ENCODE assay signal across 13 cellular contexts in genomic region chr1:54804471-54805132, GRCh38. TPM values are rescaled to one million over a fixed set of nuclear protein-coding genes. Genes with fewer than 3 reads are reported as not detected.
DNase-seq lines count a peak whose midpoint lies in the region; ATAC-seq and TF ChIP-seq lines count a peak whose summit lies in the region.
"Had no signal": no experiment of that assay in that cellular context is flagged by ENCODE, and none has a peak within 500 bp of the region (broad histone marks: within the 10 kb centered on the region; RNA-seq: fewer than 3 reads in every experiment).

No MANE protein-coding gene starts in this region.

- no peaks in the 10 kb centered on the region for H3K9me3 Mint-ChIP-seq in activated naive CD8-positive, alpha-beta T cell treated with anti-CD3 and anti-CD28 coated beads, Interleukin-2, amount 10 ng/mL, durations not matched to agents 7 days and 5 days
- H3K9me3 Mint-ChIP-seq in natural killer cell = no peaks in the 10 kb centered on the region
- H3K9me3 Mint-ChIP-seq: memory B cell; stimulated activated naive CD8-positive, alpha-beta T cell treated with anti-CD3 and anti-CD28 coated beads, Interleukin-15, Interleukin-2, amounts not matched to agents 100 ng/mL and 50 ng/mL, for 24 hours had no signal

- no peak for TF ChIP-seq CTCF in GM12865 (IDR thresholded peaks at IDR 0.05; ENCODE audit: insufficient read depth, low read depth, low read length, missing control alignments)
- no peak for TF ChIP-seq CTCF in natural killer cell (IDR thresholded peaks at IDR 0.05)

- intact Hi-C loops in natural killer cell (cut with micrococcal nuclease) = loop anchor here (5.0 kb wide), 3 partner anchors 317 to 732 kb away; partner anchors contain the start of gene SSBP3

- POLR2A ChIA-PET in activated naive CD8-positive, alpha-beta T cell treated with anti-CD3 and anti-CD28 coated beads, Interleukin-2, amount 10 ng/mL, durations not matched to agents 7 days and 5 days (lab: Charles Lee) = no interaction called here

- H3K4me1 Mint-ChIP-seq in activated naive CD8-positive, alpha-beta T cell treated with anti-CD3 and anti-CD28 coated beads, Interleukin-2, amount 10 ng/mL, durations not matched to agents 7 days and 5 days = peaks cover 44% of the 10 kb centered on the region
- peaks cover 73 to 83% of the 10 kb centered on the region in 2 donors for H3K4me1 Mint-ChIP-seq in natural killer cell

- H3K27ac Mint-ChIP-seq in activated naive CD8-positive, alpha-beta T cell treated with anti-CD3 and anti-CD28 coated beads, Interleukin-2, amount 10 ng/mL, durations not matched to agents 7 days and 5 days = peak overlapping the region; percentile 60
- H3K27ac Mint-ChIP-seq in natural killer cell = peak overlapping the region; percentile 91 to 95
- H3K27ac Mint-ChIP-seq: memory B cell; stimulated activated naive CD8-positive, alpha-beta T cell treated with anti-CD3 and anti-CD28 coated beads, Interleukin-15, Interleukin-2, amounts not matched to agents 100 ng/mL and 50 ng/mL, for 24 hours had no signal

- ATAC-seq in activated naive CD8-positive, alpha-beta T cell treated with anti-CD3 and anti-CD28 coated beads, Interleukin-2, amount 10 ng/mL, durations not matched to agents 7 days and 5 days (ENCODE audit: low read depth) = no peak
- peak in 1 of 3 donors; percentile 5 for ATAC-seq in natural killer cell

- H3K36me3 Mint-ChIP-seq in activated naive CD8-positive, alpha-beta T cell treated with anti-CD3 and anti-CD28 coated beads, Interleukin-2, amount 10 ng/mL, durations not matched to agents 7 days and 5 days = no peaks in the 10 kb centered on the region
- H3K36me3 Mint-ChIP-seq in natural killer cell = no peaks in the 10 kb centered on the region
- H3K36me3 Mint-ChIP-seq: memory B cell had no signal

- H3K4me3 Mint-ChIP-seq in activated naive CD8-positive, alpha-beta T cell treated with anti-CD3 and anti-CD28 coated beads, Interleukin-2, amount 10 ng/mL, durations not matched to agents 7 days and 5 days = no peak overlapping the region
- H3K4me3 Mint-ChIP-seq in natural killer cell = peak overlapping the region; percentile 72
- H3K4me3 Mint-ChIP-seq: memory B cell; stimulated activated naive CD8-positive, alpha-beta T cell treated with anti-CD3 and anti-CD28 coated beads, Interleukin-15, Interleukin-2, amounts not matched to agents 100 ng/mL and 50 ng/mL, for 24 hours had no signal

- no peak overlapping the region for H3K4me3 ChIP-seq in GM12865 (ENCODE audit: low read depth, low read length)
- H3K4me3 ChIP-seq: right atrium auricular region had no signal

- peak; percentile 55 for DNase-seq in GM12865 (ENCODE audit: low read depth)
- DNase-seq in M059J (ENCODE audit: low read depth) = peak; percentile 47
- no peak for DNase-seq in activated naive CD8-positive, alpha-beta T cell treated with anti-CD3 and anti-CD28 coated beads, Interleukin-2, amount 10 ng/mL, durations not matched to agents 7 days and 5 days
- DNase-seq in natural killer cell = peak; percentile 15
- no peak for DNase-seq in NCI-H526 (lab: John Stamatoyannopoulos, UW)
- DNase-seq in NCI-H1694 treated with DMSO at 0.1 percent for 48 hours (lab: John Stamatoyannopoulos, UW) = no peak
- DNase-seq in DMS153 (lab: John Stamatoyannopoulos, UW) = no peak
- DNase-seq: DMS79 treated with DMSO at 0.1 percent for 48 hours, glutamatergic neuron, NCI-H187 had no signal

- H3K27me3 Mint-ChIP-seq in activated naive CD8-positive, alpha-beta T cell treated with anti-CD3 and anti-CD28 coated beads, Interleukin-2, amount 10 ng/mL, durations not matched to agents 7 days and 5 days = no peaks in the 10 kb centered on the region
- no peaks in the 10 kb centered on the region for H3K27me3 Mint-ChIP-seq in natural killer cell (ENCODE audit: low read depth in 2 of 2)
- H3K27me3 Mint-ChIP-seq: memory B cell; stimulated activated naive CD8-positive, alpha-beta T cell treated with anti-CD3 and anti-CD28 coated beads, Interleukin-15, Interleukin-2, amounts not matched to agents 100 ng/mL and 50 ng/mL, for 24 hours had no signal

RNA-seq across cellular contexts. Expression of gene TTC22, which starts 3.5 kb away (rescaled TPM):
- total RNA-seq in M059J (2014; rRNA removed; shearing (Covaris generic)) = 0.15 TPM in 1 of 2 replicates, not detected in the other
- total RNA-seq in activated naive CD8-positive, alpha-beta T cell treated with anti-CD3 and anti-CD28 coated beads, Interleukin-2, amount 10 ng/mL, durations not matched to agents 7 days and 5 days = 10 to 100 TPM in 1 of 2 experiments, 1 to 10 TPM in 1; 9.0 to 10.1 TPM
- total RNA-seq in natural killer cell = 10 to 100 TPM; 17.8 to 30.8 (median 26.5) TPM

RNA-seq across cellular contexts. Expression of gene PARS2, which starts 40.3 kb away (rescaled TPM):
- total RNA-seq in M059J (2014; rRNA removed; shearing (Covaris generic)) = 7.8 and 10.3 TPM in 2 replicates
- total RNA-seq in activated naive CD8-positive, alpha-beta T cell treated with anti-CD3 and anti-CD28 coated beads, Interleukin-2, amount 10 ng/mL, durations not matched to agents 7 days and 5 days = 1 to 10 TPM; 3.9 to 4.3 TPM
- 1 to 10 TPM in 1 of 3 donors, under 1 TPM in 2; 0.95 to 1.4 (median 0.96) TPM for total RNA-seq in natural killer cell

Comparison
In these comparisons a context has a peak if more than half of its experiments do, and no peak if none do; other contexts are left out.
1. DNase-seq: peak in GM12865 (single experiment), M059J (single experiment) and natural killer cell (single experiment); none in activated naive CD8-positive, alpha-beta T cell treated with anti-CD3 and anti-CD28 coated beads, Interleukin-2, amount 10 ng/mL, durations not matched to agents 7 days and 5 days (single experiment), NCI-H526 (0 of 2), NCI-H1694 treated with DMSO at 0.1 percent for 48 hours (single experiment) and DMS153 (single experiment).